Comparison of ENCODE assay signal across 13 cellular contexts in genomic region chr19:3048190-3048533, GRCh38. TPM values are rescaled to one million over a fixed set of nuclear protein-coding genes. Genes with fewer than 3 reads are reported as not detected.
DNase-seq lines count a peak whose midpoint lies in the region; ATAC-seq and TF ChIP-seq lines count a peak whose summit lies in the region.
"Had no signal": no experiment of that assay in that cellular context is flagged by ENCODE, and none has a peak within 500 bp of the region (broad histone marks: within the 10 kb centered on the region; RNA-seq: fewer than 3 reads in every experiment).

No MANE protein-coding gene starts in this region.

- H3K27me3 ChIP-seq in gastroesophageal sphincter (no peaks in the 10 kb centered on the region), suprapubic skin (no peaks in the 10 kb centered on the region)

- TF ChIP-seq EP300 in gastroesophageal sphincter (IDR thresholded peaks at IDR 0.05) (no peak), suprapubic skin (IDR thresholded peaks at IDR 0.05) (no peak)

- no peak for DNase-seq in activated T-cell treated with anti-CD3 and anti-CD28 coated beads, Interleukin-2, amount 50 U/mL, for 72 hours
- no peak for DNase-seq in activated T-cell treated with anti-CD3 and anti-CD28 coated beads for 4 hours
- peak; percentile 69 for DNase-seq in NCI-H2171 (lab: John Stamatoyannopoulos, UW)
- DNase-seq in suprapubic skin (ENCODE audit: low spot score in 2 of 2) = no peak
- DNase-seq in HUDEP-2 (lab: John Stamatoyannopoulos, UW; ENCODE audit: unreplicated experiment in 76 of 76) = no peak
- DNase-seq in left colon = no peak
- DNase-seq: DMS79 had no signal

- H3K9me3 ChIP-seq in gastroesophageal sphincter (no peaks in the 10 kb centered on the region), suprapubic skin (no peaks in the 10 kb centered on the region)
- H3K9me3 ChIP-seq: neutrophil had no signal

- H3K4me3 ChIP-seq in gastroesophageal sphincter = no peak overlapping the region
- H3K4me3 ChIP-seq in suprapubic skin = peak overlapping the region; percentile 56

- no peaks in the 10 kb centered on the region for H3K27me3 Mint-ChIP-seq in activated T-cell treated with anti-CD3 and anti-CD28 coated beads, Interleukin-2, amount 50 U/mL, for 72 hours (ENCODE audit: low read depth)

- TF ChIP-seq POLR2A in gastroesophageal sphincter (IDR thresholded peaks at IDR 0.05) (no peak), suprapubic skin (IDR thresholded peaks at IDR 0.05) (no peak)

- peaks cover 13% of the 10 kb centered on the region for H3K4me1 Mint-ChIP-seq in activated T-cell treated with anti-CD3 and anti-CD28 coated beads, Interleukin-2, amount 50 U/mL, for 72 hours (ENCODE audit: low read depth)

- TF ChIP-seq CTCF in gastroesophageal sphincter (IDR thresholded peaks at IDR 0.05) (no peak), suprapubic skin (IDR thresholded peaks at IDR 0.05) (no peak)

- H3K27ac ChIP-seq in gastroesophageal sphincter (peak overlapping the region in 3 of 4 donors; percentile 80 to 87 (median 84)), suprapubic skin (peak overlapping the region; percentile 91)
- H3K27ac ChIP-seq: epithelial cell of prostate, neutrophil had no signal

- H3K36me3 Mint-ChIP-seq in activated T-cell treated with anti-CD3 and anti-CD28 coated beads, Interleukin-2, amount 50 U/mL, for 72 hours (ENCODE audit: insufficient read depth in 2 of 2) = peaks cover 0 to 2% of the 10 kb centered on the region in 2 donors

- intact Hi-C loops in left colon (cut with DNase I, micrococcal nuclease) = no loop called here

- no peaks in the 10 kb centered on the region for H3K9me3 Mint-ChIP-seq in activated T-cell treated with anti-CD3 and anti-CD28 coated beads, Interleukin-2, amount 50 U/mL, for 72 hours
- H3K9me3 Mint-ChIP-seq: T-helper 1 cell treated with Interleukin-12 subunit alpha and Interleukin-12 subunit beta and Interleukin-4 antibody, amounts not matched to agents 30 μg/mL and 1 μg/mL, for 36 hours had no signal

- no peak overlapping the region for H3K27ac Mint-ChIP-seq in activated T-cell treated with anti-CD3 and anti-CD28 coated beads, Interleukin-2, amount 50 U/mL, for 72 hours

- H3K4me3 Mint-ChIP-seq in activated T-cell treated with anti-CD3 and anti-CD28 coated beads, Interleukin-2, amount 50 U/mL, for 72 hours = peak overlapping the region; percentile 81 to 86

- WGBS in gastroesophageal sphincter (ENCODE audit: low coverage in 1 of 2), 2 donors = 85 to 93% methylated on average over 5 of the region's 5 CpGs
- WGBS in suprapubic skin = 70% methylated on average over 5 of the region's 5 CpGs

- H3K36me3 ChIP-seq in gastroesophageal sphincter (peaks cover 0 to 3% of the 10 kb centered on the region in 2 donors), suprapubic skin (peaks cover 2% of the 10 kb centered on the region)

- peaks cover 0 to 25% (median 8%) of the 10 kb centered on the region in 3 donors for H3K4me1 ChIP-seq in gastroesophageal sphincter
- peaks cover 32% of the 10 kb centered on the region for H3K4me1 ChIP-seq in suprapubic skin

- ATAC-seq in activated T-cell treated with anti-CD3 and anti-CD28 coated beads, Interleukin-2, amount 50 U/mL, for 72 hours (replicated peaks in 1 of 2) = no peak
- ATAC-seq in gastroesophageal sphincter = no peak
- no peak for ATAC-seq in HG03175 (IDR thresholded peaks at IDR 0.05; ENCODE audit: unreplicated experiment)
- ATAC-seq in left colon = no peak

RNA-seq across cellular contexts. Expression of gene TLE5, which starts 14.1 kb away (rescaled TPM):
- 100 to 1,000 TPM; 286 to 349 TPM for total RNA-seq in activated T-cell treated with anti-CD3 and anti-CD28 coated beads, Interleukin-2, amount 50 U/mL, for 72 hours
- total RNA-seq in gastroesophageal sphincter = 100 to 1,000 TPM; 502 to 905 (median 558) TPM
- total RNA-seq in suprapubic skin = 100 to 1,000 TPM; 339 to 403 (median 382) TPM
- total RNA-seq in left colon = 100 to 1,000 TPM; 427 to 487 TPM

RNA-seq across cellular contexts. Expression of gene TLE2, which starts 19.1 kb away (rescaled TPM):
- 10 to 100 TPM; 12.4 to 16.5 TPM for total RNA-seq in activated T-cell treated with anti-CD3 and anti-CD28 coated beads, Interleukin-2, amount 50 U/mL, for 72 hours
- total RNA-seq in gastroesophageal sphincter (10 to 100 TPM; 27.1 to 46.1 (median 34.4) TPM), suprapubic skin (10 to 100 TPM; 18.2 to 35.6 (median 27.3) TPM), left colon (10 to 100 TPM; 32.9 to 47.9 TPM)
- total RNA-seq: HT1080 had no signal

RNA-seq across cellular contexts. Expression of gene GNA11, which starts 46.0 kb away (rescaled TPM):
- total RNA-seq in activated T-cell treated with anti-CD3 and anti-CD28 coated beads, Interleukin-2, amount 50 U/mL, for 72 hours = 1 to 10 TPM; 7.7 to 8.4 TPM
- 100 to 1,000 TPM in 1 of 4 donors, 10 to 100 TPM in 3; 68.4 to 154 (median 83.4) TPM for total RNA-seq in gastroesophageal sphincter
- total RNA-seq in suprapubic skin = 10 to 100 TPM; 49.9 to 76.2 (median 57.1) TPM
- 100 to 1,000 TPM; 215 to 248 TPM for total RNA-seq in left colon

Comparison
In these comparisons a context has a peak if more than half of its experiments do, and no peak if none do; other contexts are left out.
1. RNA of gene GNA11, which starts 46.0 kb away (total RNA-seq): 215 to 248 TPM in left colon, 68.4 to 154 TPM in gastroesophageal sphincter and 49.9 to 76.2 TPM in suprapubic skin; 7.7 to 8.4 TPM in activated T-cell treated with anti-CD3 and anti-CD28 coated beads, Interleukin-2, amount 50 U/mL, for 72 hours; every median in the first group is over 4 times any median in the second.